In the genomic region with DNA sequence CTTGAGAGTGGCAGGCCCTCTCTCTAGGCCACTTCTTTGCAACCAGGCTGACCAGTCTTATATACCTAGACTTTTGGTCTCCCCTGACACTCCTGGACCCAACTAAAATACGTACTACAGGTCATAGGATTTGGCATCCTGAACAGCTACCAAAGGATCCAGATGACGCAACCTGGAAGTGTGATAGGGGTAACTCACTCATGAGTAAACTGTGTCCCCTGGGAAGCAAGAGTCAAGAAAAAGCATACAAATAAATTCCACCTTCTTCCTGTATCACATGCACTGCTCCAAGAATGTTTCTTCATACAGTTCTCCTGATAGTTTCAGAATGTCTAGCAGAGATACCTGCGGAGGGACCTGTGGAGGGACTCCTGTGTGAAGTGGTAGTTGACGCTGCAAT, we compare ENCODE assay signal across 18 cellular contexts.
DNase-seq lines count a peak whose midpoint lies in the region; ATAC-seq and TF ChIP-seq lines count a peak whose summit lies in the region.
"Had no signal": no experiment of that assay in that cellular context is flagged by ENCODE, and none has a peak within 500 bp of the region (broad histone marks: within the 10 kb centered on the region; RNA-seq: fewer than 3 reads in every experiment).

No MANE protein-coding gene starts in this region.

- H3K27me3 ChIP-seq in brain microvascular endothelial cell (replicated peaks) (no peaks in the 10 kb centered on the region), subcutaneous abdominal adipose tissue (ENCODE audit: control insufficient read depth in 5 of 5, insufficient read depth in 4 of 5, low read length in 5 of 5) (no peaks in the 10 kb centered on the region)
- H3K27me3 ChIP-seq in effector memory CD4-positive, alpha-beta T cell (replicated peaks; ENCODE audit: control insufficient read depth, insufficient read depth, low read length, poor library complexity, severe bottlenecking): no peaks in the 10 kb centered on the region
- H3K27me3 ChIP-seq: BLaER1 had no signal

- TF ChIP-seq CTCF in brain microvascular endothelial cell (IDR thresholded peaks at IDR 0.05; ENCODE audit: low read depth, low read length, missing control alignments): no peak
- no peak for TF ChIP-seq CTCF in fibroblast of pulmonary artery (IDR thresholded peaks at IDR 0.05; ENCODE audit: low read length, missing control alignments)
- TF ChIP-seq CTCF in GM20000 (IDR thresholded peaks at IDR 0.05; ENCODE audit: extremely low read depth, missing control alignments): no peak

- H3K4me3 ChIP-seq in brain microvascular endothelial cell (ENCODE audit: low read depth, low read length) (no peak overlapping the region), fibroblast of pulmonary artery (replicated peaks; ENCODE audit: low read depth, low read length) (no peak overlapping the region), subcutaneous abdominal adipose tissue (ENCODE audit: low read depth in 1 of 5, low read length in 5 of 5) (no peak overlapping the region)
- no peak overlapping the region for H3K4me3 ChIP-seq in effector memory CD4-positive, alpha-beta T cell (ENCODE audit: insufficient read depth, low read depth, low read length, poor library complexity, severe bottlenecking)
- H3K4me3 ChIP-seq: BLaER1, GM23338 had no signal

- in situ Hi-C loops in brain microvascular endothelial cell (cut with HindIII; ENCODE audit: low pct_ligation_motif_present, low sequenced_read_pairs): no loop called here

- H3K4me1 ChIP-seq in subcutaneous abdominal adipose tissue (ENCODE audit: control insufficient read depth in 5 of 5, insufficient read depth in 5 of 5, low read length in 5 of 5): peaks cover 0 to 10% (median 4%) of the 10 kb centered on the region in 5 donors
- H3K4me1 ChIP-seq in effector memory CD4-positive, alpha-beta T cell (ENCODE audit: control insufficient read depth, insufficient read depth, low read length, poor library complexity, severe bottlenecking): no peaks in the 10 kb centered on the region
- H3K4me1 ChIP-seq: BLaER1 had no signal

- no peaks in the 10 kb centered on the region for H3K9me3 ChIP-seq in subcutaneous abdominal adipose tissue (ENCODE audit: control insufficient read depth in 5 of 5, low read length in 5 of 5)
- no peaks in the 10 kb centered on the region for H3K9me3 ChIP-seq in effector memory CD4-positive, alpha-beta T cell (ENCODE audit: control insufficient read depth, low read length)
- H3K9me3 ChIP-seq: BLaER1 had no signal

- no peak overlapping the region for H3K9ac ChIP-seq in subcutaneous abdominal adipose tissue (ENCODE audit: low read length in 5 of 5)
- H3K9ac ChIP-seq: BLaER1 had no signal

- H3K36me3 ChIP-seq in brain microvascular endothelial cell (replicated peaks): no peaks in the 10 kb centered on the region
- no peaks in the 10 kb centered on the region for H3K36me3 ChIP-seq in subcutaneous abdominal adipose tissue (ENCODE audit: control insufficient read depth in 5 of 5, insufficient read depth in 5 of 5, low read length in 5 of 5)
- no peaks in the 10 kb centered on the region for H3K36me3 ChIP-seq in effector memory CD4-positive, alpha-beta T cell (ENCODE audit: control insufficient read depth, insufficient read depth, low read length)
- H3K36me3 ChIP-seq: BLaER1 had no signal

- DNase-seq in HS-5 (ENCODE audit: low read depth): peak; percentile 11
- peak; percentile 48 for DNase-seq in brain microvascular endothelial cell
- peak; percentile 88 for DNase-seq in fibroblast of pulmonary artery (ENCODE audit: low read depth)
- no peak for DNase-seq in effector memory CD4-positive, alpha-beta T cell
- DNase-seq in GM20000 (ENCODE audit: low spot score): no peak
- DNase-seq: CD8-positive, alpha-beta memory T cell; EL; KBM-7; MM.1S; NCI-H1105 treated with DMSO at 0.1 percent for 48 hours; NCI-H187; NCI-H2171; NCI-H510A treated with DMSO at 0.1 percent for 48 hours had no signal

- H3K27ac ChIP-seq in brain microvascular endothelial cell (no peak overlapping the region), subcutaneous abdominal adipose tissue (ENCODE audit: low read depth, low read length) (peak overlapping the region; percentile 18)
- no peak overlapping the region for H3K27ac ChIP-seq in effector memory CD4-positive, alpha-beta T cell (ENCODE audit: insufficient read depth, low read length, poor library complexity, severe bottlenecking)
- H3K27ac ChIP-seq: BLaER1, HL-60 had no signal

- ATAC-seq in SK-N-SH treated with all-trans-retinoic acid at 6 μM for 48 hours: no peak
- ATAC-seq: GM23338 had no signal

TF ChIP-seq in SK-N-SH treated with all-trans-retinoic acid at 6 μM for 48 hours, 23 proteins besides CTCF, POLR2A, EP300 and RAD21:
- TF ChIP-seq ISL1 (CRISPR knock-in tag; IDR thresholded peaks at IDR 0.05): no peak
- no peak for TF ChIP-seq PATZ1 (CRISPR knock-in tag; IDR thresholded peaks at IDR 0.05; ENCODE audit: borderline replicate concordance)
- TF ChIP-seq OSR1 (CRISPR knock-in tag; IDR thresholded peaks at IDR 0.05): no peak
- TF ChIP-seq, protein P1, sequence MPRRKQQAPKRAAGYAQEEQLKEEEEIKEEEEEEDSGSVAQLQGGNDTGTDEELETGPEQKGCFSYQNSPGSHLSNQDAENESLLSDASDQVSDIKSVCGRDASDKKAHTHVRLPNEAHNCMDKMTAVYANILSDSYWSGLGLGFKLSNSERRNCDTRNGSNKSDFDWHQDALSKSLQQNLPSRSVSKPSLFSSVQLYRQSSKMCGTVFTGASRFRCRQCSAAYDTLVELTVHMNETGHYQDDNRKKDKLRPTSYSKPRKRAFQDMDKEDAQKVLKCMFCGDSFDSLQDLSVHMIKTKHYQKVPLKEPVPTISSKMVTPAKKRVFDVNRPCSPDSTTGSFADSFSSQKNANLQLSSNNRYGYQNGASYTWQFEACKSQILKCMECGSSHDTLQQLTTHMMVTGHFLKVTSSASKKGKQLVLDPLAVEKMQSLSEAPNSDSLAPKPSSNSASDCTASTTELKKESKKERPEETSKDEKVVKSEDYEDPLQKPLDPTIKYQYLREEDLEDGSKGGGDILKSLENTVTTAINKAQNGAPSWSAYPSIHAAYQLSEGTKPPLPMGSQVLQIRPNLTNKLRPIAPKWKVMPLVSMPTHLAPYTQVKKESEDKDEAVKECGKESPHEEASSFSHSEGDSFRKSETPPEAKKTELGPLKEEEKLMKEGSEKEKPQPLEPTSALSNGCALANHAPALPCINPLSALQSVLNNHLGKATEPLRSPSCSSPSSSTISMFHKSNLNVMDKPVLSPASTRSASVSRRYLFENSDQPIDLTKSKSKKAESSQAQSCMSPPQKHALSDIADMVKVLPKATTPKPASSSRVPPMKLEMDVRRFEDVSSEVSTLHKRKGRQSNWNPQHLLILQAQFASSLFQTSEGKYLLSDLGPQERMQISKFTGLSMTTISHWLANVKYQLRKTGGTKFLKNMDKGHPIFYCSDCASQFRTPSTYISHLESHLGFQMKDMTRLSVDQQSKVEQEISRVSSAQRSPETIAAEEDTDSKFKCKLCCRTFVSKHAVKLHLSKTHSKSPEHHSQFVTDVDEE (CRISPR knock-in tag; IDR thresholded peaks at IDR 0.05): no peak
- no peak for TF ChIP-seq RARB (CRISPR knock-in tag; IDR thresholded peaks at IDR 0.05)

Comparison
In these comparisons a context has a peak if more than half of its experiments do, and no peak if none do; other contexts are left out.
1. DNase-seq: peak in HS-5 (single experiment), brain microvascular endothelial cell (single experiment) and fibroblast of pulmonary artery (single experiment); none in effector memory CD4-positive, alpha-beta T cell (0 of 3) and GM20000 (single experiment).